Comparison of ENCODE assay signal across 8 cellular contexts in the genomic region with DNA sequence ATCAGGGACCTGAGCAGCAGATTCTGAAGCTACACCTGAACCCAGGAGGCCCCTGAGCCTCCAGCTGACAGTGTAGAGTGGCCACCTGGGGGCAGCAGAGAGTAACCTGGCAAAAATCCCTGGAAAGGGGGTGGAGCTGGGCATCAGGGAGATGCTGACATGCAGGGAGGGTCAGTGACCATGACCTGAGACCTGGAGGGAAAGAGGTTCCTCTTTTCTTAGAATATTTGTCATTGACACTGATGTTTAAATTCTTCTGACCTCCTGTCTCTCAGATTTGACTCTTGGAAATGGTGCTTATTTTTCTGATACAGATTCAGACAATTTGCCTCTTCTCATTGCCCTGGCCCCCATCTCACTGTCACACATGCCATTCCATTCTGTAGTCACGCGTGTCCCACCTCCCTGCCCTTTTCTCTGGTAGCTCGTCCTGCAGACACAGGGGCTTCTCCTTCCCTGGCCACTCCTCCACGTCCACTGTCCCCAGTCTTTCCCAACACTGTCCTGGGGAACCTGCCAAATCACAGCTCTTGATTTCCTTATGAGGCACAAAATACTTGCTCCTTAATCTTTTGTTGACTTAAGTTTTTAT.
DNase-seq lines count a peak whose midpoint lies in the region; ATAC-seq and TF ChIP-seq lines count a peak whose summit lies in the region.

No MANE protein-coding gene starts in this region.

- H3K27me3 Mint-ChIP-seq in naive B cell: peaks cover 10 to 23% (median 11%) of the 10 kb centered on the region in 3 donors

- H3K27ac Mint-ChIP-seq in naive B cell: peak overlapping the region in 2 of 6 donors; percentile 20 to 68

- no peak overlapping the region for H3K4me3 ChIP-seq in LNCaP clone FGC (ENCODE audit: low read depth, low read length)
- no peak overlapping the region for H3K4me3 ChIP-seq in ascending aorta

- intact Hi-C loops in ascending aorta (cut with DNase I): no loop called here

- H3K4me1 ChIP-seq in ascending aorta: no peaks in the 10 kb centered on the region

- H3K27me3 ChIP-seq in ascending aorta: no peaks in the 10 kb centered on the region

- H3K9me3 Mint-ChIP-seq in naive B cell: peaks cover 0 to 7% (median 0%) of the 10 kb centered on the region in 7 donors

- peak; percentile 31 to 65 (median 33) for DNase-seq in NCI-H1417 (lab: John Stamatoyannopoulos, UW)
- DNase-seq in NCI-H1417 treated with DMSO at 0.1 percent for 48 hours (lab: John Stamatoyannopoulos, UW): no peak
- peak; percentile 71 for DNase-seq in LNCaP clone FGC (ENCODE audit: low read depth)
- peak; percentile 66 for DNase-seq in activated CD4-positive, alpha-beta T cell treated with anti-CD3 and anti-CD28 coated beads for 48 hours
- peak; percentile 17 for DNase-seq in effector CD8-positive, alpha-beta T cell (lab: John Stamatoyannopoulos, UW)
- no peak for DNase-seq in naive B cell
- no peak for DNase-seq in ascending aorta (ENCODE audit: low spot score in 2 of 2)

- H3K27ac ChIP-seq in ascending aorta: no peak overlapping the region

- H3K9me3 ChIP-seq in ascending aorta: no peaks in the 10 kb centered on the region

- H3K4me3 Mint-ChIP-seq in naive B cell: no peak overlapping the region

- H3K4me1 Mint-ChIP-seq in naive B cell: peaks cover 36 to 52% (median 37%) of the 10 kb centered on the region in 3 donors

- H3K36me3 ChIP-seq in ascending aorta: no peaks in the 10 kb centered on the region

- H3K36me3 Mint-ChIP-seq in naive B cell: no peaks in the 10 kb centered on the region

- TF ChIP-seq CTCF in LNCaP clone FGC (IDR thresholded peaks at IDR 0.05; ENCODE audit: control insufficient read depth, extremely low read depth, insufficient read depth): peak; percentile 70
- peak in 1 of 3 experiments; percentile 33 for TF ChIP-seq CTCF in ascending aorta (IDR thresholded peaks at IDR 0.05)

- ATAC-seq in naive B cell (ENCODE audit: low read depth in 2 of 2) (peak; percentile 50 to 61), HG02642 (IDR thresholded peaks at IDR 0.05; ENCODE audit: poor library complexity, unreplicated experiment) (no peak)

Comparison
In these comparisons a context has a peak if more than half of its experiments do, and no peak if none do; other contexts are left out.
1. DNase-seq: peak in NCI-H1417 (3 of 3), LNCaP clone FGC (single experiment), activated CD4-positive, alpha-beta T cell treated with anti-CD3 and anti-CD28 coated beads for 48 hours (single experiment) and effector CD8-positive, alpha-beta T cell (single experiment); none in NCI-H1417 treated with DMSO at 0.1 percent for 48 hours (single experiment), naive B cell (single experiment) and ascending aorta (0 of 2).